9 cellular contexts compared by ENCODE assay signal in genomic region chr7:150515752-150516151, GRCh38. TPM values are rescaled to one million over a fixed set of nuclear protein-coding genes. Genes with fewer than 3 reads are reported as not detected.
DNase-seq lines count a peak whose midpoint lies in the region; ATAC-seq and TF ChIP-seq lines count a peak whose summit lies in the region.
"Had no signal": no experiment of that assay in that cellular context is flagged by ENCODE, and none has a peak within 500 bp of the region (broad histone marks: within the 10 kb centered on the region; RNA-seq: fewer than 3 reads in every experiment).

No MANE protein-coding gene starts in this region.

- peaks cover 8% of the 10 kb centered on the region for H3K9me3 Mint-ChIP-seq in activated CD4-positive, alpha-beta T cell treated with anti-CD3 and anti-CD28 coated beads, Interleukin-2, amount 10 ng/mL, durations not matched to agents 24 days and 14 days
- peaks cover 6% of the 10 kb centered on the region for H3K9me3 Mint-ChIP-seq in activated naive CD8-positive, alpha-beta T cell (ENCODE audit: low read depth)
- H3K9me3 Mint-ChIP-seq: endodermal cell had no signal

- DNase-seq in activated CD4-positive, alpha-beta T cell treated with anti-CD3 and anti-CD28 coated beads, Interleukin-2, amount 10 ng/mL, durations not matched to agents 24 days and 14 days = peak; percentile 78
- DNase-seq in activated CD4-positive, alpha-beta T cell treated with anti-CD3 and anti-CD28 coated beads, Interleukin-2, amount 50 U/mL, for 48 hours = no peak
- DNase-seq in left lung (no peak), thoracic aorta (ENCODE audit: low spot score) (no peak), ecto neural progenitor cell (ENCODE audit: low spot score) (no peak), NCI-H2196 (lab: John Stamatoyannopoulos, UW; ENCODE audit: unreplicated experiment) (no peak)
- DNase-seq: endodermal cell had no signal

- H3K9me3 ChIP-seq in left lung = no peaks in the 10 kb centered on the region
- H3K9me3 ChIP-seq in thoracic aorta = no peaks in the 10 kb centered on the region

- H3K27ac ChIP-seq in left lung (peak overlapping the region; percentile 63 to 78), thoracic aorta (peak overlapping the region in 1 of 2 donors; percentile 15)

- H3K4me3 Mint-ChIP-seq in activated CD4-positive, alpha-beta T cell treated with anti-CD3 and anti-CD28 coated beads, Interleukin-2, amount 10 ng/mL, durations not matched to agents 24 days and 14 days = peak overlapping the region; percentile 99
- peak overlapping the region; percentile 99 for H3K4me3 Mint-ChIP-seq in activated naive CD8-positive, alpha-beta T cell
- H3K4me3 Mint-ChIP-seq: endodermal cell had no signal

- ATAC-seq in left lung (peak; percentile 37), thoracic aorta (ENCODE audit: insufficient number of reproducible peaks, low FRiP score, low read depth) (no peak), HG02678 (IDR thresholded peaks at IDR 0.05; ENCODE audit: unreplicated experiment) (no peak)

- H3K27me3 ChIP-seq in left lung (no peaks in the 10 kb centered on the region), thoracic aorta (replicated peaks; ENCODE audit: insufficient read depth) (no peaks in the 10 kb centered on the region)

- H3K4me3 ChIP-seq in left lung (peak overlapping the region; percentile 24 to 56), thoracic aorta (peak overlapping the region; percentile 68)

- peaks cover 0 to 7% of the 10 kb centered on the region in 2 donors for H3K36me3 ChIP-seq in left lung
- H3K36me3 ChIP-seq in thoracic aorta = no peaks in the 10 kb centered on the region

- H3K27me3 Mint-ChIP-seq in activated CD4-positive, alpha-beta T cell treated with anti-CD3 and anti-CD28 coated beads, Interleukin-2, amount 10 ng/mL, durations not matched to agents 24 days and 14 days = no peaks in the 10 kb centered on the region
- H3K27me3 Mint-ChIP-seq in activated naive CD8-positive, alpha-beta T cell = no peaks in the 10 kb centered on the region

- H3K4me1 ChIP-seq in left lung (peaks cover 0 to 5% of the 10 kb centered on the region in 2 donors), thoracic aorta (ENCODE audit: control insufficient read depth in 1 of 2, low read depth in 2 of 2) (no peaks in the 10 kb centered on the region)

- no peak for TF ChIP-seq CTCF in left lung (IDR thresholded peaks at IDR 0.05)
- TF ChIP-seq CTCF in thoracic aorta (IDR thresholded peaks at IDR 0.05) = no peak

- H3K4me1 Mint-ChIP-seq in activated CD4-positive, alpha-beta T cell treated with anti-CD3 and anti-CD28 coated beads, Interleukin-2, amount 10 ng/mL, durations not matched to agents 24 days and 14 days = peaks cover 50% of the 10 kb centered on the region
- H3K4me1 Mint-ChIP-seq in activated naive CD8-positive, alpha-beta T cell (ENCODE audit: low read depth) = peaks cover 62% of the 10 kb centered on the region
- H3K4me1 Mint-ChIP-seq: endodermal cell had no signal

- peak overlapping the region; percentile 99 for H3K27ac Mint-ChIP-seq in activated CD4-positive, alpha-beta T cell treated with anti-CD3 and anti-CD28 coated beads, Interleukin-2, amount 10 ng/mL, durations not matched to agents 24 days and 14 days
- peak overlapping the region; percentile 99 for H3K27ac Mint-ChIP-seq in activated naive CD8-positive, alpha-beta T cell
- H3K27ac Mint-ChIP-seq: endodermal cell had no signal

- intact Hi-C loops in activated CD4-positive, alpha-beta T cell treated with anti-CD3 and anti-CD28 coated beads, Interleukin-2, amount 10 ng/mL, durations not matched to agents 24 days and 14 days (cut with micrococcal nuclease) = loop anchor here (1.0 to 5.0 kb wide), 7 partner anchors 34 to 240 kb away; partner anchors contain the start of genes GIMAP4 and GIMAP6
- intact Hi-C loops in left lung (cut with DNase I) = no loop called here

- peaks cover 42% of the 10 kb centered on the region for H3K36me3 Mint-ChIP-seq in activated CD4-positive, alpha-beta T cell treated with anti-CD3 and anti-CD28 coated beads, Interleukin-2, amount 10 ng/mL, durations not matched to agents 24 days and 14 days (ENCODE audit: low read depth)
- peaks cover 6% of the 10 kb centered on the region for H3K36me3 Mint-ChIP-seq in activated naive CD8-positive, alpha-beta T cell

RNA-seq across cellular contexts. Expression of gene GIMAP7, which starts 1.1 kb away (rescaled TPM):
- 40.5 and 45.0 TPM in 2 replicates for total RNA-seq in activated CD4-positive, alpha-beta T cell treated with anti-CD3 and anti-CD28 coated beads, Interleukin-2, amount 10 ng/mL, durations not matched to agents 24 days and 14 days
- total RNA-seq in left lung (10 to 100 TPM; 16.7 to 48.4 TPM), thoracic aorta (10 to 100 TPM; 12.6 to 21.4 TPM)
- total RNA-seq: endodermal cell had no signal

RNA-seq across cellular contexts. Expression of gene GIMAP4, which starts 51.4 kb away (rescaled TPM):
- 61.1 and 62.7 TPM in 2 replicates for total RNA-seq in activated CD4-positive, alpha-beta T cell treated with anti-CD3 and anti-CD28 coated beads, Interleukin-2, amount 10 ng/mL, durations not matched to agents 24 days and 14 days
- 10 to 100 TPM; 31.3 to 59.2 TPM for total RNA-seq in left lung
- total RNA-seq in thoracic aorta = 10 to 100 TPM; 12.3 to 29.3 TPM
